In the genomic region with DNA sequence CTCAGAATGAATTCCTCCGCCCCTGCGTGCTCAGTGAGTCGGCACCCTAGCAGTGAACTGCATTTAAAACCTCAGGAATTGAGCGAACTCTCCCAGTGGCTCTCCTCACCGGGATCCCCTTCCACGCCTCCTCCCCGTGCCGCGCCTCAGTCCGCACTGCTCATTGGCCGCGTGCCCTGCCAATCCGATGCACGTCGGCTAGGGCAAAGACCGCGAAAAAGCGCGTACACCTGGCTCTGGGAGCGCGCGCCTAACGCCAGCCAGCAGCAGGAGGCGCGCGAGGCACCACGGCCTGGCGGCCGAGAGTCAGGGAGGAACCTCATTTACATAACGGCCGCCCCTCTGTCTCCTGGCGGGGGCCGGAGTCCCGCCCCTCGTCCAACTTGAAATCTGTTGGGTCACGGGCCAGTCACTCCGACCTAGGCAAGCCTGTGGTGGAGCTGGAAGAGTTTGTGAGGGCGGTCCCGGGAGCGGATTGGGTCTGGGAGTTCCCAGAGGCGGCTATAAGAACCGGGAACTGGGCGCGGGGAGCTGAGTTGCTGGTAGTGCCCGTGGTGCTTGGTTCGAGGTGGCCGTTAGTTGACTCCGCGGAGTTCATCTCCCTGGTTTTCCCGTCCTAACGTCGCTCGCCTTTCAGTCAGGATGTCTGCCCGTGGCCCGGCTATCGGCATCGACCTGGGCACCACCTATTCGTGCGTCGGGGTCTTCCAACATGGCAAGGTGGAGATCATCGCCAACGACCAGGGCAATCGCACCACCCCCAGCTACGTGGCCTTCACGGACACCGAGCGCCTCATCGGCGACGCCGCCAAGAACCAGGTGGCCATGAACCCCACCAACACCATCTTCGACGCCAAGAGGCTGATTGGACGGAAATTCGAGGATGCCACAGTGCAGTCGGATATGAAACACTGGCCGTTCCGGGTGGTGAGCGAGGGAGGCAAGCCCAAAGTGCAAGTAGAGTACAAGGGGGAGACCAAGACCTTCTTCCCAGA, we compare ENCODE assay signal across 8 cellular contexts.
A peak's percentile ranks its signal among the peaks of the same experiment; 100 is the strongest.
DNase-seq lines count a peak whose midpoint lies in the region; ATAC-seq and FAIRE-seq lines count a peak whose summit lies in the region.

A gene (plus strand): TSS at position 534 of the 995 bp plus-strand sequence. CDS start 109 bp downstream, at position 643.

- peaks cover 14% of the 10 kb centered on the region for H3K36me3 Mint-ChIP-seq in central memory CD8-positive, alpha-beta T cell (ENCODE audit: insufficient read depth)

- peak within 1 kb of the TSS; percentile 92 for H3K27ac Mint-ChIP-seq in central memory CD8-positive, alpha-beta T cell (ENCODE audit: low read depth)

- peak; percentile 95 for ATAC-seq in HG02981 (IDR thresholded peaks at IDR 0.05; ENCODE audit: unreplicated experiment)
- peak; percentile 94 for ATAC-seq in central memory CD8-positive, alpha-beta T cell (replicated peaks; ENCODE audit: extremely low read depth, poor library complexity, severe bottlenecking)

- peak within 1 kb of the TSS; percentile 95 for H3K4me3 Mint-ChIP-seq in central memory CD8-positive, alpha-beta T cell

- no peaks in the 10 kb centered on the region for H3K9me3 Mint-ChIP-seq in central memory CD8-positive, alpha-beta T cell

- no peaks in the 10 kb centered on the region for H3K27me3 Mint-ChIP-seq in central memory CD8-positive, alpha-beta T cell

- peak; percentile 98 for FAIRE-seq in GM18507 (lab: Jason Lieb, UNC)

- DNase-seq in GM18507 (ENCODE audit: extremely low spot score, insufficient read length, low read depth), result peak; percentile 85
- peak; percentile 86 for DNase-seq in NCI-H2171 (lab: John Stamatoyannopoulos, UW)
- peak; percentile 85 to 96 (median 90) for DNase-seq in activated CD4-positive, CD25-positive, alpha-beta regulatory T cell (lab: John Stamatoyannopoulos, UW)
- DNase-seq in central memory CD8-positive, alpha-beta T cell (ENCODE audit: low spot score in 2 of 2), result peak; percentile 81 to 88
- DNase-seq in iris pigment epithelial cell (ENCODE audit: low read depth), result peak; percentile 100
- peak; percentile 86 to 92 for DNase-seq in stimulated activated CD4-positive, alpha-beta T cell treated with anti-CD3 and anti-CD28 coated beads, Interleukin-12 subunit alpha, Interleukin-12 subunit beta, amount 100 ng/mL, for 24 hours (ENCODE audit: low read depth in 2 of 2)
- no peak for DNase-seq in NCI-H1930 (lab: John Stamatoyannopoulos, UW)

- H3K4me1 Mint-ChIP-seq in central memory CD8-positive, alpha-beta T cell, result peaks cover 35% of the 10 kb centered on the region

Comparison
In these comparisons a context has a peak if more than half of its experiments do, and no peak if none do; other contexts are left out.
1. DNase-seq: peak in GM18507 (single experiment), NCI-H2171 (single experiment), activated CD4-positive, CD25-positive, alpha-beta regulatory T cell (4 of 4), central memory CD8-positive, alpha-beta T cell (2 of 2), iris pigment epithelial cell (single experiment) and stimulated activated CD4-positive, alpha-beta T cell treated with anti-CD3 and anti-CD28 coated beads, Interleukin-12 subunit alpha, Interleukin-12 subunit beta, amount 100 ng/mL, for 24 hours (2 of 2); none in NCI-H1930 (0 of 2).